ENCODE assay signal across 16 cellular contexts in the genomic region with DNA sequence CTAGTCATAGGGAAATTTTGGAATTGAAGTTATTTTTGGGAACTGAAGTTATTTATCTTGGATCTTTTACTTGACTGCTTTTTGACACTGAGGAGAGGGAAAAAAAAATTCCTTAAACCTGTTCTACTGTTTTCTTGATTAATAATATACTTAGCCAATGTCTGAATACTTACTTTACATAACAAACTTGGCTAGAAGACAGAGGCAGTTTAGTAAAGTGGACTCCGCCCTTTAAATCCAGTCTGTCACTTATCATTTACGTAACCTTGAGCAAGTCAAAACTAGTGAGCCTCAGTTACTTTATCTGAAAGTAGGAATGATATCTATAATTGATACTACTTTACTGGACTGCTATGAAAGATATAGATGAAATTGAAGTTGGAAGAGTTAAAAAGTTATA.
"Had no signal": no experiment of that assay in that cellular context is flagged by ENCODE, and none has a peak within 500 bp of the region (broad histone marks: within the 10 kb centered on the region; RNA-seq: fewer than 3 reads in every experiment).

No MANE protein-coding gene starts in this region.

- H3K4me1 Mint-ChIP-seq: neural crest cell had no signal

- H3K4me3 Mint-ChIP-seq: neural crest cell had no signal

- ATAC-seq: left ventricle myocardium superior, SK-N-SH treated with all-trans-retinoic acid at 6 μM for 48 hours had no signal

- DNase-seq: activated CD4-positive, alpha-beta T cell treated with anti-CD3 and anti-CD28 coated beads, Interleukin-2, amount 50 U/mL, for 4 hours; activated CD4-positive, CD25-positive, alpha-beta regulatory T cell treated with anti-CD3 and anti-CD28 coated beads, Interleukin-2, amount 50 U/mL, for 72 hours; activated naive CD4-positive, alpha-beta T cell treated with Interleukin-2 at 50 U/mL for 16 hours; activated T-cell treated with anti-CD3 and anti-CD28 coated beads for 4 hours; anterior cingulate cortex; head of caudate nucleus; left ventricle myocardium superior; mesendoderm; stimulated activated CD4-positive, alpha-beta T cell treated with anti-CD3 and anti-CD28 coated beads, Interleukin-12 subunit alpha, Interleukin-12 subunit beta, amount 100 ng/mL, for 4 hours; stimulated activated CD4-positive, alpha-beta T cell treated with anti-CD3 and anti-CD28 coated beads, Interleukin-2, amount 100 ng/mL, for 24 hours; stomach; T-helper 1 cell; testis; upper lobe of left lung had no signal
